1 cellular context compared by ENCODE assay signal in genomic region chr7:66152538-66153191, GRCh38.
TF ChIP-seq lines count a peak whose summit lies in the region.

No MANE protein-coding gene starts in this region.

TF ChIP-seq in HCT116, 20 proteins besides CTCF, POLR2A, EP300 and RAD21 (continued from another document):
- TF ChIP-seq REST (IDR thresholded peaks at IDR 0.05; ENCODE audit: low read depth), result no peak
- TF ChIP-seq ELF1 (IDR thresholded peaks at IDR 0.05; ENCODE audit: borderline replicate concordance, low read depth), result no peak
- TF ChIP-seq ZNF274 (IDR thresholded peaks at IDR 0.05; ENCODE audit: low read depth, low read length), result no peak
- TF ChIP-seq ATF3 (IDR thresholded peaks at IDR 0.05), result no peak
- TF ChIP-seq POLR2AphosphoS5 (IDR thresholded peaks at IDR 0.05; ENCODE audit: low read depth, low read length), result no peak
